In the genomic region with DNA sequence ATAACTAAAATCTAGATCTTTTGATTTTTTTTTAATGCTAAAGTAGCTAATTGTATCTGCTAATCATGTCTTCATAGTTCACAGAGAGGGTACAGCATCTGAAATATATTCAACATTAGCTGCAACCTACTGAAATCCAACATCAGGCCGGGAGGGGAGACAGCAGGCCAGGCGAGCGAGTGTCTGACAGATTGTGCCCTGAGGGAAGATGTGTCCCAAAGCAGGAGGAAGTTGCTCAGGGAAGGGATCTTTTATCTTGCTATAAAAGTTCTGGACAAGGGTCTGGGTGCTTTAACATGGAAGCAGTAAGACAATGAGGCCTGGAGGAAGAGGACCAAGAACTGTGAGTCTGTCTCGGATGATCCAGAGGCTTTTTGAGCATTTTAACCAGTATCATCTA, we compare ENCODE assay signal across 30 cellular contexts.
DNase-seq lines count a peak whose midpoint lies in the region; FAIRE-seq and TF ChIP-seq lines count a peak whose summit lies in the region.
"Had no signal": no experiment of that assay in that cellular context is flagged by ENCODE, and none has a peak within 500 bp of the region (broad histone marks: within the 10 kb centered on the region; RNA-seq: fewer than 3 reads in every experiment).

No MANE protein-coding gene starts in this region.

- no peak overlapping the region for H2BK12ac ChIP-seq in neuronal stem cell (ENCODE audit: low read length)

- no peak overlapping the region for H3K23ac ChIP-seq in neuronal stem cell (ENCODE audit: low read depth, low read length, poor library complexity)

- FAIRE-seq in HTR-8/SVneo (lab: Jason Lieb, UNC) = no peak
- FAIRE-seq: colon, GM18507 had no signal

- H3K27ac Mint-ChIP-seq in dendritic cell treated with granulocyte-macrophage colony-stimulating factor and Interleukin-4, amounts not matched to agents 40 ng/mL and 50 ng/mL, for 4 days = peak overlapping the region; percentile 48
- H3K27ac Mint-ChIP-seq: activated CD4-positive, alpha-beta T cell treated with anti-CD3 and anti-CD28 coated beads, Interleukin-2, amount 10 ng/mL, durations not matched to agents 7 days and 5 days; effector memory CD8-positive, alpha-beta T cell had no signal

- peak overlapping the region; percentile 32 for H2AFZ ChIP-seq in neuronal stem cell (ENCODE audit: low read length)

- TF ChIP-seq CTCF in left ventricle myocardium inferior (IDR thresholded peaks at IDR 0.05; ENCODE audit: borderline replicate concordance) = no peak

- WGBS in neuronal stem cell (ENCODE audit: extremely low coverage in 2 of 2, insufficient read length in 2 of 2, insufficient replicate concordance in 1 of 2), 2 donors = no CpG with 5 or more reads among the region's 4 CpGs

- peaks cover 0 to 2% of the 10 kb centered on the region in 2 donors for H3K9me3 ChIP-seq in neuronal stem cell (replicated peaks in 1 of 2; ENCODE audit: control insufficient read depth in 2 of 2, insufficient read depth in 1 of 2, low read depth in 1 of 2, low read length in 2 of 2)
- H3K9me3 ChIP-seq in left ventricle myocardium inferior (replicated peaks) = no peaks in the 10 kb centered on the region
- H3K9me3 ChIP-seq: breast epithelium, heart right ventricle, Peyer's patch, thoracic aorta, vagina had no signal

- no peak overlapping the region for H4K8ac ChIP-seq in neuronal stem cell (ENCODE audit: low read depth, low read length)

- H3K4me3 ChIP-seq in neuronal stem cell (ENCODE audit: low read length in 2 of 2) (no peak overlapping the region), left ventricle myocardium inferior (no peak overlapping the region)
- H3K4me3 ChIP-seq: breast epithelium, heart right ventricle, Peyer's patch, thoracic aorta, vagina had no signal

- peaks cover 23% of the 10 kb centered on the region for H3K4me1 Mint-ChIP-seq in dendritic cell treated with granulocyte-macrophage colony-stimulating factor and Interleukin-4, amounts not matched to agents 40 ng/mL and 50 ng/mL, for 4 days (ENCODE audit: low read depth)
- H3K4me1 Mint-ChIP-seq: activated CD4-positive, alpha-beta T cell treated with anti-CD3 and anti-CD28 coated beads, Interleukin-2, amount 10 ng/mL, durations not matched to agents 7 days and 5 days had no signal

- peaks cover 7% of the 10 kb centered on the region for H3K36me3 Mint-ChIP-seq in dendritic cell treated with granulocyte-macrophage colony-stimulating factor and Interleukin-4, amounts not matched to agents 40 ng/mL and 50 ng/mL, for 4 days (ENCODE audit: low read depth)

- H3K27me3 Mint-ChIP-seq in dendritic cell treated with granulocyte-macrophage colony-stimulating factor and Interleukin-4, amounts not matched to agents 40 ng/mL and 50 ng/mL, for 4 days = peaks cover 8% of the 10 kb centered on the region
- H3K27me3 Mint-ChIP-seq: activated CD4-positive, alpha-beta T cell treated with anti-CD3 and anti-CD28 coated beads, Interleukin-2, amount 10 ng/mL, durations not matched to agents 7 days and 5 days had no signal

- no peak overlapping the region for H4K91ac ChIP-seq in neuronal stem cell (ENCODE audit: low read depth, low read length, poor library complexity)

- no peak overlapping the region for H3K18ac ChIP-seq in neuronal stem cell (ENCODE audit: low read length)

- H3K9me3 Mint-ChIP-seq in dendritic cell treated with granulocyte-macrophage colony-stimulating factor and Interleukin-4, amounts not matched to agents 40 ng/mL and 50 ng/mL, for 4 days = peaks cover 10% of the 10 kb centered on the region
- H3K9me3 Mint-ChIP-seq: activated CD4-positive, alpha-beta T cell treated with anti-CD3 and anti-CD28 coated beads, Interleukin-2, amount 10 ng/mL, durations not matched to agents 7 days and 5 days; activated naive CD4-positive, alpha-beta T cell treated with anti-CD3 and anti-CD28 coated beads for 36 hours; activated T-cell treated with anti-CD3 and anti-CD28 coated beads, Interleukin-2, amount 50 U/mL, for 4 hours; effector memory CD8-positive, alpha-beta T cell had no signal

- no peak overlapping the region for H3K4ac ChIP-seq in neuronal stem cell (ENCODE audit: low read length)

- no peak overlapping the region for H3K9ac ChIP-seq in neuronal stem cell (ENCODE audit: low read depth, low read length, poor library complexity)

- H2BK5ac ChIP-seq in neuronal stem cell (ENCODE audit: low read length) = no peak overlapping the region

- H3K36me3 ChIP-seq in neuronal stem cell (replicated peaks in 1 of 2; ENCODE audit: control insufficient read depth in 2 of 2, insufficient read depth in 2 of 2, low read length in 2 of 2) (no peaks in the 10 kb centered on the region), left ventricle myocardium inferior (no peaks in the 10 kb centered on the region)
- H3K36me3 ChIP-seq: breast epithelium, heart right ventricle, Peyer's patch, thoracic aorta, vagina had no signal

- H3K27ac ChIP-seq in neuronal stem cell (replicated peaks; ENCODE audit: low read length) (no peak overlapping the region), left ventricle myocardium inferior (replicated peaks) (no peak overlapping the region)
- H3K27ac ChIP-seq: breast epithelium, heart right ventricle, Peyer's patch, thoracic aorta, vagina had no signal

- no peak overlapping the region for H2BK15ac ChIP-seq in neuronal stem cell (ENCODE audit: low read length)

- H3K4me2 ChIP-seq in neuronal stem cell (ENCODE audit: insufficient read depth, low read length, poor library complexity, severe bottlenecking) = no peak overlapping the region

- DNase-seq in DMS 273 (lab: John Stamatoyannopoulos, UW; ENCODE audit: unreplicated experiment) (peak; percentile 7), DMS 273 treated with DMSO at 0.1 percent for 48 hours (lab: John Stamatoyannopoulos, UW) (no peak), HTR-8/SVneo (ENCODE audit: insufficient read length, low spot score) (peak; percentile 21), neuronal stem cell (ENCODE audit: low spot score) (no peak), left ventricle myocardium inferior (no peak), C1 segment of cervical spinal cord (lab: John Stamatoyannopoulos, UW) (no peak), HuH-7 (ENCODE audit: low spot score) (no peak)
- DNase-seq: activated CD4-positive, alpha-beta T cell treated with anti-CD3 and anti-CD28 coated beads, Interleukin-2, amount 10 ng/mL, durations not matched to agents 7 days and 5 days; activated naive CD4-positive, alpha-beta T cell treated with anti-CD3 and anti-CD28 coated beads for 36 hours; activated T-cell treated with anti-CD3 and anti-CD28 coated beads, Interleukin-2, amount 50 U/mL, for 4 hours; amniotic stem cell; DMS53; effector memory CD8-positive, alpha-beta T cell; H7; heart right ventricle; NCI-H1048; NCI-H187; NCI-H526; nucleus accumbens; Peyer's patch; SHP77 treated with DMSO at 0.1 percent for 48 hours; stimulated activated CD4-positive, alpha-beta T cell treated with anti-CD3 and anti-CD28 coated beads, Interleukin-15, amount 100 ng/mL, for 24 hours; stimulated activated naive CD4-positive, alpha-beta T cell; T1000 had no signal

- H3K4me1 ChIP-seq in neuronal stem cell (ENCODE audit: control insufficient read depth in 2 of 2, insufficient read depth in 1 of 2, low read depth in 1 of 2, low read length in 2 of 2) (peaks cover 3 to 10% of the 10 kb centered on the region in 2 donors), left ventricle myocardium inferior (peaks cover 17% of the 10 kb centered on the region)
- H3K4me1 ChIP-seq: breast epithelium, Peyer's patch, vagina had no signal

- no peak overlapping the region for H3K4me3 Mint-ChIP-seq in dendritic cell treated with granulocyte-macrophage colony-stimulating factor and Interleukin-4, amounts not matched to agents 40 ng/mL and 50 ng/mL, for 4 days
- H3K4me3 Mint-ChIP-seq: activated CD4-positive, alpha-beta T cell treated with anti-CD3 and anti-CD28 coated beads, Interleukin-2, amount 10 ng/mL, durations not matched to agents 7 days and 5 days; activated naive CD4-positive, alpha-beta T cell treated with anti-CD3 and anti-CD28 coated beads for 36 hours; activated T-cell treated with anti-CD3 and anti-CD28 coated beads, Interleukin-2, amount 50 U/mL, for 4 hours; effector memory CD8-positive, alpha-beta T cell had no signal

- H3K14ac ChIP-seq in neuronal stem cell (ENCODE audit: low read length) = no peak overlapping the region

- intact Hi-C loops in dendritic cell treated with granulocyte-macrophage colony-stimulating factor and Interleukin-4, amounts not matched to agents 40 ng/mL and 50 ng/mL, for 4 days (cut with micrococcal nuclease) = no loop called here
- intact Hi-C loops in left ventricle myocardium inferior (cut with micrococcal nuclease) = no loop called here

- no peak overlapping the region for H2BK120ac ChIP-seq in neuronal stem cell (ENCODE audit: low read depth, low read length)

- H2AK5ac ChIP-seq in neuronal stem cell (ENCODE audit: low read depth, low read length) = no peak overlapping the region

- H3K27me3 ChIP-seq in neuronal stem cell (ENCODE audit: control insufficient read depth in 3 of 3, insufficient read depth in 3 of 3, low read depth in 1 of 3, low read length in 3 of 3) (no peaks in the 10 kb centered on the region), left ventricle myocardium inferior (ENCODE audit: low read depth) (no peaks in the 10 kb centered on the region)
- H3K27me3 ChIP-seq: breast epithelium, heart right ventricle, Peyer's patch, vagina had no signal

- no peaks in the 10 kb centered on the region for H3K79me1 ChIP-seq in neuronal stem cell (ENCODE audit: low read depth, low read length)

Comparison
In these comparisons a context has a peak if more than half of its experiments do, and no peak if none do; other contexts are left out.
1. DNase-seq: peak in DMS 273 (single experiment) and HTR-8/SVneo (single experiment); none in DMS 273 treated with DMSO at 0.1 percent for 48 hours (single experiment), neuronal stem cell (single experiment), left ventricle myocardium inferior (single experiment), C1 segment of cervical spinal cord (0 of 14) and HuH-7 (single experiment).